ENCODE assay signal across 15 cellular contexts in the genomic region with DNA sequence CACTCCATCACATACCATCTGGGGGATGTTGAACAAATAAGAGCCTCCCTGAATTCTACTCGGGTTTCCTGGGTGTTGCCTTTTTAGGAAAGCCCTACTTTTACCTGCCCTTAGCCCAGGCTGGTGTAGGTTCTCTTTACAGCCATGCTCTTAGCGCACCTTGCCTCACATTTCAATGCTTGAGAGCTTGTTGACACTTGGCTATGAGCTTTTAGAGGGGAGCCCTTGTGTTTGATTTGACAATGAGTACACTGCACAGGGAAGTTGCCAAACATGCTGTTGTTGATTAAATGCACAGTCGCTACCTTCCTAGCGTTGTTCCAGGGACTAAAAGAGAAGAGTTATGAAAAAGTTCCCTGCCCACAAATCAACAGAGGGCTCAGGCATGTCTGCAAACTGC.
"Had no signal": no experiment of that assay in that cellular context is flagged by ENCODE, and none has a peak within 500 bp of the region (broad histone marks: within the 10 kb centered on the region; RNA-seq: fewer than 3 reads in every experiment).

No MANE protein-coding gene starts in this region.

- H3K36me3 ChIP-seq: brain microvascular endothelial cell, left ventricle myocardium inferior, tibial artery, vagina had no signal

- ATAC-seq: activated CD4-positive, CD25-positive, alpha-beta regulatory T cell treated with anti-CD3 and anti-CD28 coated beads, Interleukin-2, amount 50 U/mL, for 24 hours; right cardiac atrium; stimulated activated effector memory CD8-positive, alpha-beta T cell treated with anti-CD3 and anti-CD28 coated beads, Interleukin-12 subunit alpha, Interleukin-12 subunit beta, amount 100 ng/mL, for 72 hours had no signal

- DNase-seq: activated CD4-positive, alpha-beta T cell treated with anti-CD3 and anti-CD28 coated beads, Interleukin-2, amount 50 U/mL, for 4 hours; activated effector memory CD4-positive, alpha-beta T cell treated with Interleukin-2 at 50 U/mL for 16 hours; activated T-cell treated with anti-CD3 and anti-CD28 coated beads, Interleukin-2, amount 50 U/mL, for 1 hour; brain microvascular endothelial cell; cerebellar nuclear complex; dermis blood vessel endothelial cell; left ventricle myocardium inferior; mesenchymal stem cell; occipital lobe; right cardiac atrium; tibial artery had no signal

- H3K4me3 ChIP-seq: left ventricle myocardium inferior, smooth muscle cell, tibial artery, vagina had no signal

- H3K27ac ChIP-seq: brain microvascular endothelial cell, left ventricle myocardium inferior, vagina had no signal

- H3K27me3 ChIP-seq: brain microvascular endothelial cell, tibial artery, vagina had no signal

- H3K9me3 ChIP-seq: left ventricle myocardium inferior, tibial artery, vagina had no signal
